9 cellular contexts compared by ENCODE assay signal in genomic region chr17:59361386-59361785, GRCh38. TPM values are rescaled to one million over a fixed set of nuclear protein-coding genes. Genes with fewer than 3 reads are reported as not detected.
DNase-seq lines count a peak whose midpoint lies in the region; ATAC-seq and TF ChIP-seq lines count a peak whose summit lies in the region.
"Had no signal": no experiment of that assay in that cellular context is flagged by ENCODE, and none has a peak within 500 bp of the region (broad histone marks: within the 10 kb centered on the region; RNA-seq: fewer than 3 reads in every experiment).

No MANE protein-coding gene starts in this region.

- H4K20me1 ChIP-seq in PC-3 (ENCODE audit: low read length), result no peaks in the 10 kb centered on the region

- no TSS peak for BruUV-seq in PC-3 (replicated peaks; lab: Mats Ljungman, UMichigan)

- ATAC-seq in PC-3, result peak; percentile 27; the same call in 1 of the 2 replicates
- no peak for ATAC-seq in GM18511 (IDR thresholded peaks at IDR 0.05; ENCODE audit: unreplicated experiment)
- ATAC-seq in HG02610 (IDR thresholded peaks at IDR 0.05; ENCODE audit: unreplicated experiment), result no peak
- ATAC-seq in GM18867 (IDR thresholded peaks at IDR 0.05; ENCODE audit: unreplicated experiment), result no peak

- no peaks in the 10 kb centered on the region for H3F3A ChIP-seq in PC-3 (ENCODE audit: low read length, unreplicated experiment)

- peaks cover 0 to 6% (median 0%) of the 10 kb centered on the region in 5 donors for H3K9me3 Mint-ChIP-seq in CD8-positive, alpha-beta memory T cell
- H3K9me3 Mint-ChIP-seq: neural crest cell had no signal

- no peak for DNase-seq in CD8-positive, alpha-beta memory T cell
- peak; percentile 62 for DNase-seq in PC-3
- DNase-seq in renal cortical epithelial cell (ENCODE audit: low read depth), result peak; percentile 47
- no peak for DNase-seq in DMS153 treated with DMSO at 0.1 percent for 48 hours (lab: John Stamatoyannopoulos, UW; ENCODE audit: unreplicated experiment)

- no peaks in the 10 kb centered on the region for H3K27me3 Mint-ChIP-seq in CD8-positive, alpha-beta memory T cell

- no peaks in the 10 kb centered on the region for H3K79me2 ChIP-seq in PC-3 (ENCODE audit: low read length)

- H3K9me3 ChIP-seq in CD8-positive, alpha-beta memory T cell (ENCODE audit: low read length), result no peaks in the 10 kb centered on the region
- H3K9me3 ChIP-seq in PC-3 (ENCODE audit: low read length), result no peaks in the 10 kb centered on the region

- H3K4me2 ChIP-seq in PC-3 (ENCODE audit: low read length), result peak overlapping the region; percentile 17; the same call in 1 of the 2 replicates

- H3K27ac Mint-ChIP-seq in CD8-positive, alpha-beta memory T cell, result peak overlapping the region in 7 of 8 donors; percentile 47 to 91 (median 75)

- peak overlapping the region; percentile 32 to 80 (median 71) for H3K4me3 Mint-ChIP-seq in CD8-positive, alpha-beta memory T cell
- H3K4me3 Mint-ChIP-seq: neural crest cell had no signal

- peak overlapping the region; percentile 37 for H3K4me3 ChIP-seq in CD8-positive, alpha-beta memory T cell (ENCODE audit: low read length)
- no peak overlapping the region for H3K4me3 ChIP-seq in PC-3 (ENCODE audit: low read length)

- H3K36me3 ChIP-seq in CD8-positive, alpha-beta memory T cell (ENCODE audit: insufficient read depth, low read length), result no peaks in the 10 kb centered on the region
- no peaks in the 10 kb centered on the region for H3K36me3 ChIP-seq in PC-3 (ENCODE audit: low read depth, low read length)

- peaks cover 68 to 90% (median 86%) of the 10 kb centered on the region in 3 donors for H3K4me1 Mint-ChIP-seq in CD8-positive, alpha-beta memory T cell

- no peak overlapping the region for H2AFZ ChIP-seq in PC-3 (ENCODE audit: low read length)

- peaks cover 70% of the 10 kb centered on the region for H3K4me1 ChIP-seq in CD8-positive, alpha-beta memory T cell (ENCODE audit: insufficient read depth, low read length)
- peaks cover 24% of the 10 kb centered on the region for H3K4me1 ChIP-seq in PC-3 (ENCODE audit: insufficient read depth, low read length)

- POLR2A ChIA-PET in CD8-positive, alpha-beta memory T cell (lab: Charles Lee), result interaction anchor here (1.1 to 3.4 kb wide), 2 partner anchors 8 to 29 kb away, joined by 6 to 11 read pairs; partner anchors contain the start of gene YPEL2
- POLR2A ChIA-PET in PC-3 (lab: Charles Lee; ENCODE audit: unreplicated experiment), result no interaction called here

- intact Hi-C loops in PC-3 (cut with micrococcal nuclease), result no loop called here

- CTCF ChIA-PET in CD8-positive, alpha-beta memory T cell (lab: Charles Lee), result interaction anchor here (1.1 to 2.5 kb wide), 2 partner anchors 31 to 34 kb away, joined by 4 to 9 read pairs; no protein-coding TSS in a partner anchor
- CTCF ChIA-PET in PC-3 (lab: Charles Lee), result no interaction called here

- H3K27me3 ChIP-seq in CD8-positive, alpha-beta memory T cell (ENCODE audit: insufficient read depth, low read length, poor library complexity, severe bottlenecking), result no peaks in the 10 kb centered on the region
- H3K27me3 ChIP-seq in PC-3 (ENCODE audit: low read length), result no peaks in the 10 kb centered on the region

- H3K9ac ChIP-seq in PC-3 (ENCODE audit: low read length), result no peak overlapping the region

- H3K27ac ChIP-seq in CD8-positive, alpha-beta memory T cell (ENCODE audit: low read depth, low read length), result no peak overlapping the region
- H3K27ac ChIP-seq in PC-3 (ENCODE audit: low read length) (peak overlapping the region; percentile 19), cingulate gyrus (ENCODE audit: low read depth, low read length) (peak overlapping the region; percentile 95)

- H3K36me3 Mint-ChIP-seq in CD8-positive, alpha-beta memory T cell, result peaks cover 10 to 14% (median 12%) of the 10 kb centered on the region in 3 donors

- no peak for TF ChIP-seq CTCF in PC-3 (conservative IDR thresholded peaks at IDR 0.05; ENCODE audit: low read depth, low read length)

- no peaks in the 10 kb centered on the region for H3K9me2 ChIP-seq in PC-3 (replicated peaks; ENCODE audit: low read length)

RNA-seq across cellular contexts. Expression of gene YPEL2, which starts 29.9 kb away (rescaled TPM):
- total RNA-seq in CD8-positive, alpha-beta memory T cell, result 1 to 10 TPM; 6.7 to 7.6 TPM
- 21.0 TPM for polyA plus RNA-seq in CD8-positive, alpha-beta memory T cell
- 0.47 and 1.1 TPM in 2 replicates for total RNA-seq in PC-3 (2014; rRNA removed)
- 14.2 and 37.3 TPM in 2 replicates for total RNA-seq in renal cortical epithelial cell

Comparison
In these comparisons a context has a peak if more than half of its experiments do, and no peak if none do; other contexts are left out.
1. DNase-seq: peak in PC-3 (single experiment) and renal cortical epithelial cell (single experiment); none in CD8-positive, alpha-beta memory T cell (0 of 5) and DMS153 treated with DMSO at 0.1 percent for 48 hours (single experiment).